17 cellular contexts compared by ENCODE assay signal in genomic region chr1:11357291-11357690, GRCh38.
DNase-seq lines count a peak whose midpoint lies in the region.
"Had no signal": no experiment of that assay in that cellular context is flagged by ENCODE, and none has a peak within 500 bp of the region (broad histone marks: within the 10 kb centered on the region; RNA-seq: fewer than 3 reads in every experiment).

No MANE protein-coding gene starts in this region.

- H3K4me2 ChIP-seq in BLaER1 treated with 17β-estradiol and CSF1 and Interleukin-3, amounts not matched to agents 10 nM and 100 nM, result peak overlapping the region in 9 of 11 experiments; percentile 78 to 95 (median 84); a peak in 17 of 22 replicates

- no peak overlapping the region for H3K27ac Mint-ChIP-seq in activated CD4-positive, alpha-beta T cell treated with anti-CD3 and anti-CD28 coated beads, Interleukin-2, amount 10 ng/mL, durations not matched to agents 7 days and 5 days
- H3K27ac Mint-ChIP-seq: CD4-positive, alpha-beta T cell had no signal

- no peaks in the 10 kb centered on the region for H3K36me3 ChIP-seq in BLaER1 treated with 17β-estradiol and CSF1 and Interleukin-3, amounts not matched to agents 10 nM and 100 nM

- H3K9ac ChIP-seq in BLaER1 treated with 17β-estradiol and CSF1 and Interleukin-3, amounts not matched to agents 10 nM and 100 nM, result peak overlapping the region in 3 of 11 experiments; percentile 6 to 13 (median 10); a peak in 4 of 22 replicates

- peaks cover 8% of the 10 kb centered on the region for H3K4me1 Mint-ChIP-seq in activated CD4-positive, alpha-beta T cell treated with anti-CD3 and anti-CD28 coated beads, Interleukin-2, amount 10 ng/mL, durations not matched to agents 7 days and 5 days

- no peaks in the 10 kb centered on the region for H3K9me3 ChIP-seq in BLaER1 treated with 17β-estradiol and CSF1 and Interleukin-3, amounts not matched to agents 10 nM and 100 nM (replicated peaks in 1 of 11)

- H4K20me1 ChIP-seq in BLaER1 treated with 17β-estradiol and CSF1 and Interleukin-3, amounts not matched to agents 10 nM and 100 nM, result no peaks in the 10 kb centered on the region

- DNase-seq in anterior cingulate cortex (lab: John Stamatoyannopoulos, UW), result peak in 44 of 58 donors; percentile 4 to 76 (median 34)
- DNase-seq in medulla oblongata (ENCODE audit: extremely low spot score), result peak; percentile 48
- DNase-seq in posterior cingulate gyrus, result peak in 7 of 10 donors; percentile 34 to 88 (median 48)
- DNase-seq in NCI-H82 (lab: John Stamatoyannopoulos, UW), result no peak
- DNase-seq in activated effector memory CD4-positive, alpha-beta T cell treated with anti-CD3 and anti-CD28 coated beads, Interleukin-2, amount 50 U/mL, for 16 hours, result no peak
- no peak for DNase-seq in activated CD4-positive, alpha-beta T cell treated with anti-CD3 and anti-CD28 coated beads, Interleukin-2, amount 10 ng/mL, durations not matched to agents 7 days and 5 days
- no peak for DNase-seq in glomerular visceral epithelial cell (ENCODE audit: extremely low spot score)
- DNase-seq: CD4-positive, alpha-beta T cell; DND-41; GF-D8; Karpas-422; NCI-H1105 treated with DMSO at 0.1 percent for 48 hours; NCI-H187; NCI-H446 treated with DMSO at 0.1 percent for 48 hours; NCI-H774; SHP77 treated with DMSO at 0.1 percent for 48 hours had no signal

- H3K27me3 Mint-ChIP-seq in activated CD4-positive, alpha-beta T cell treated with anti-CD3 and anti-CD28 coated beads, Interleukin-2, amount 10 ng/mL, durations not matched to agents 7 days and 5 days, result peaks cover 3% of the 10 kb centered on the region

- POLR2A ChIA-PET in activated CD4-positive, alpha-beta T cell treated with anti-CD3 and anti-CD28 coated beads, Interleukin-2, amount 10 ng/mL, durations not matched to agents 7 days and 5 days (lab: Charles Lee), result no interaction called here

- peak overlapping the region in 4 of 11 experiments; percentile 37 to 94 (median 89); a peak in 5 of 22 replicates for H3K27ac ChIP-seq in BLaER1 treated with 17β-estradiol and CSF1 and Interleukin-3, amounts not matched to agents 10 nM and 100 nM

- no peak overlapping the region for H3K4me3 ChIP-seq in BLaER1 treated with 17β-estradiol and CSF1 and Interleukin-3, amounts not matched to agents 10 nM and 100 nM

- intact Hi-C loops in posterior cingulate gyrus (cut with DNase I), result no loop called here

- CTCF ChIA-PET in activated CD4-positive, alpha-beta T cell treated with anti-CD3 and anti-CD28 coated beads, Interleukin-2, amount 10 ng/mL, durations not matched to agents 7 days and 5 days (lab: Charles Lee), result no interaction called here

- no peaks in the 10 kb centered on the region for H3K36me3 Mint-ChIP-seq in activated CD4-positive, alpha-beta T cell treated with anti-CD3 and anti-CD28 coated beads, Interleukin-2, amount 10 ng/mL, durations not matched to agents 7 days and 5 days (ENCODE audit: low read depth)

- peaks cover 28 to 84% (median 67%) of the 10 kb centered on the region in 10 experiments for H3K4me1 ChIP-seq in BLaER1 treated with 17β-estradiol and CSF1 and Interleukin-3, amounts not matched to agents 10 nM and 100 nM

- no peak overlapping the region for H3K4me3 Mint-ChIP-seq in activated CD4-positive, alpha-beta T cell treated with anti-CD3 and anti-CD28 coated beads, Interleukin-2, amount 10 ng/mL, durations not matched to agents 7 days and 5 days
- H3K4me3 Mint-ChIP-seq: CD4-positive, alpha-beta T cell had no signal

- H3K9me3 Mint-ChIP-seq in activated CD4-positive, alpha-beta T cell treated with anti-CD3 and anti-CD28 coated beads, Interleukin-2, amount 10 ng/mL, durations not matched to agents 7 days and 5 days, result peaks cover 6% of the 10 kb centered on the region
- H3K9me3 Mint-ChIP-seq: CD4-positive, alpha-beta T cell had no signal

- peaks cover 0 to 10% (median 0%) of the 10 kb centered on the region in 11 experiments; a peak in 2 of 22 replicates for H3K27me3 ChIP-seq in BLaER1 treated with 17β-estradiol and CSF1 and Interleukin-3, amounts not matched to agents 10 nM and 100 nM

Comparison
In these comparisons a context has a peak if more than half of its experiments do, and no peak if none do; other contexts are left out.
1. DNase-seq: peak in anterior cingulate cortex (44 of 58), medulla oblongata (single experiment) and posterior cingulate gyrus (7 of 10); none in NCI-H82 (single experiment), activated effector memory CD4-positive, alpha-beta T cell treated with anti-CD3 and anti-CD28 coated beads, Interleukin-2, amount 50 U/mL, for 16 hours (single experiment), activated CD4-positive, alpha-beta T cell treated with anti-CD3 and anti-CD28 coated beads, Interleukin-2, amount 10 ng/mL, durations not matched to agents 7 days and 5 days (single experiment) and glomerular visceral epithelial cell (single experiment).